Comparison of ENCODE assay signal across 8 cellular contexts in genomic region chr14:51989293-51990234, GRCh38. TPM values are rescaled to one million over a fixed set of nuclear protein-coding genes. Genes with fewer than 3 reads are reported as not detected.
DNase-seq lines count a peak whose midpoint lies in the region; ATAC-seq and TF ChIP-seq lines count a peak whose summit lies in the region.

TSS of gene RTRAF (plus strand) at chr14:51989546. CDS start at chr14:51989640, 94 bp downstream.

- intact Hi-C loops in esophagus squamous epithelium (cut with DNase I): no loop called here

- H2AFZ ChIP-seq in KMS-11 (ENCODE audit: low read depth): peak within 1 kb of the TSS; percentile 91

- H3K27me3 Mint-ChIP-seq in naive B cell: peaks cover 0 to 5% (median 0%) of the 10 kb centered on the region in 3 donors
- H3K27me3 Mint-ChIP-seq in stimulated activated memory B cell treated with anti-CD40 and anti-IgM and Interleukin-4, amounts not matched to agents 10 μg/mL and 1 μg/mL and 100 μg/mL, for 72 hours: no peaks in the 10 kb centered on the region

- WGBS in esophagus squamous epithelium, 2 donors: 0 to 1% methylated on average over 30 to 34 of the region's 72 CpGs

- H3K4me1 ChIP-seq in KMS-11 (ENCODE audit: low read depth, poor library complexity, severe bottlenecking) (peaks cover 14% of the 10 kb centered on the region), Peyer's patch (peaks cover 0 to 12% (median 0%) of the 10 kb centered on the region in 4 donors), esophagus squamous epithelium (peaks cover 5 to 43% (median 10%) of the 10 kb centered on the region in 3 donors)

- peak within 1 kb of the TSS; percentile 80 for H3K9ac ChIP-seq in KMS-11

- peaks cover 18% of the 10 kb centered on the region; the same call in 1 of the 2 replicates for H3K79me2 ChIP-seq in KMS-11 (ENCODE audit: insufficient read depth, low read depth)

- H3K27ac ChIP-seq in KMS-11 (peak within 1 kb of the TSS; percentile 60), Peyer's patch (peak within 1 kb of the TSS; percentile 81 to 93 (median 86)), esophagus squamous epithelium (peak within 1 kb of the TSS; percentile 90 to 94 (median 93))

- H3K27ac Mint-ChIP-seq in naive B cell: peak within 1 kb of the TSS; percentile 93 to 99 (median 96)
- H3K27ac Mint-ChIP-seq in stimulated activated memory B cell treated with anti-CD40 and anti-IgM and Interleukin-4, amounts not matched to agents 10 μg/mL and 1 μg/mL and 100 μg/mL, for 72 hours: peak within 1 kb of the TSS; percentile 89

- peaks cover 5 to 9% of the 10 kb centered on the region in 2 donors for H3K36me3 Mint-ChIP-seq in naive B cell
- peaks cover 12% of the 10 kb centered on the region for H3K36me3 Mint-ChIP-seq in stimulated activated memory B cell treated with anti-CD40 and anti-IgM and Interleukin-4, amounts not matched to agents 10 μg/mL and 1 μg/mL and 100 μg/mL, for 72 hours

- DNase-seq in DMS79 (lab: John Stamatoyannopoulos, UW) (peak; percentile 96), Peyer's patch (peak; percentile 88 to 97 (median 96)), activated T-helper 1 cell treated with Interleukin-2 at 50 U/mL for 16 hours (ENCODE audit: low read depth) (peak; percentile 88), esophagus squamous epithelium (lab: John Stamatoyannopoulos, UW) (peak; percentile 38), naive B cell (peak; percentile 91)

- ATAC-seq in GM21737 (IDR thresholded peaks at IDR 0.05; ENCODE audit: unreplicated experiment) (peak; percentile 95), naive B cell (ENCODE audit: low read depth in 2 of 2) (peak; percentile 94 to 95)
- ATAC-seq in stimulated activated memory B cell treated with anti-CD40 and anti-IgM and Interleukin-4, amounts not matched to agents 10 μg/mL and 1 μg/mL and 100 μg/mL, for 72 hours: peak; percentile 99

- H3K9me3 ChIP-seq in Peyer's patch (no peaks in the 10 kb centered on the region), esophagus squamous epithelium (no peaks in the 10 kb centered on the region)

- no peak for TF ChIP-seq CTCF in KMS-11 (conservative IDR thresholded peaks at IDR 0.05; ENCODE audit: low read depth, low read length)
- TF ChIP-seq CTCF in Peyer's patch (IDR thresholded peaks at IDR 0.05): peak in 1 of 6 experiments; percentile 10
- TF ChIP-seq CTCF in esophagus squamous epithelium (IDR thresholded peaks at IDR 0.05): peak in 1 of 6 experiments; percentile 32

- no peaks in the 10 kb centered on the region for H4K20me1 ChIP-seq in KMS-11 (ENCODE audit: insufficient read depth)

- peak within 1 kb of the TSS; percentile 74 for H3K4me2 ChIP-seq in KMS-11

- H3K4me3 ChIP-seq in KMS-11 (IDR thresholded peaks at IDR 0.05; ENCODE audit: insufficient read depth, low read depth, low read length) (no peak within 1 kb of the TSS), Peyer's patch (peak within 1 kb of the TSS; percentile 74 to 99 (median 84)), esophagus squamous epithelium (peak within 1 kb of the TSS; percentile 85 to 97 (median 90))

- no peaks in the 10 kb centered on the region for H3K36me3 ChIP-seq in KMS-11 (ENCODE audit: insufficient read depth)
- H3K36me3 ChIP-seq in Peyer's patch: peaks cover 0 to 28% (median 0%) of the 10 kb centered on the region in 3 donors
- peaks cover 0 to 36% (median 0%) of the 10 kb centered on the region in 3 donors for H3K36me3 ChIP-seq in esophagus squamous epithelium

- H3K4me3 Mint-ChIP-seq in naive B cell: peak within 1 kb of the TSS; percentile 89 to 98 (median 94)
- peak within 1 kb of the TSS; percentile 98 for H3K4me3 Mint-ChIP-seq in stimulated activated memory B cell treated with anti-CD40 and anti-IgM and Interleukin-4, amounts not matched to agents 10 μg/mL and 1 μg/mL and 100 μg/mL, for 72 hours

- peak; percentile 66 to 87 for TF ChIP-seq POLR2A in Peyer's patch (IDR thresholded peaks at IDR 0.05)
- TF ChIP-seq POLR2A in esophagus squamous epithelium (IDR thresholded peaks at IDR 0.05): peak in 3 of 4 donors; percentile 60 to 90 (median 82)

- H3K4me1 Mint-ChIP-seq in naive B cell: peaks cover 26 to 31% (median 27%) of the 10 kb centered on the region in 3 donors
- H3K4me1 Mint-ChIP-seq in stimulated activated memory B cell treated with anti-CD40 and anti-IgM and Interleukin-4, amounts not matched to agents 10 μg/mL and 1 μg/mL and 100 μg/mL, for 72 hours: peaks cover 29% of the 10 kb centered on the region

- H3K9me3 Mint-ChIP-seq in naive B cell: peaks cover 0 to 3% (median 0%) of the 10 kb centered on the region in 7 donors
- no peaks in the 10 kb centered on the region for H3K9me3 Mint-ChIP-seq in stimulated activated memory B cell treated with anti-CD40 and anti-IgM and Interleukin-4, amounts not matched to agents 10 μg/mL and 1 μg/mL and 100 μg/mL, for 72 hours

- H3K27me3 ChIP-seq in KMS-11 (ENCODE audit: insufficient read depth, low read depth) (no peaks in the 10 kb centered on the region), Peyer's patch (no peaks in the 10 kb centered on the region), esophagus squamous epithelium (no peaks in the 10 kb centered on the region)

RNA-seq across cellular contexts. Expression of gene RTRAF, which starts in this region (rescaled TPM):
- total RNA-seq in Peyer's patch (10 to 100 TPM; 15.7 to 48.3 (median 36.1) TPM), esophagus squamous epithelium (10 to 100 TPM; 20.2 to 58.7 (median 51.9) TPM)
- polyA plus RNA-seq in naive B cell (ENCODE audit: low read depth in 6 of 6): 100 to 1,000 TPM in 5 of 6 donors, 10 to 100 TPM in 1; 95.0 to 184 (median 171) TPM

Comparison
In these comparisons a context has a peak if more than half of its experiments do, and no peak if none do; other contexts are left out.
1. DNase-seq: peak in every context shown above with its lines; median percentile 96 in DMS79; 96 in Peyer's patch; 91 in naive B cell; 88 in activated T-helper 1 cell treated with Interleukin-2 at 50 U/mL for 16 hours; 38 in esophagus squamous epithelium.